9 cellular contexts compared by ENCODE assay signal in the genomic region with DNA sequence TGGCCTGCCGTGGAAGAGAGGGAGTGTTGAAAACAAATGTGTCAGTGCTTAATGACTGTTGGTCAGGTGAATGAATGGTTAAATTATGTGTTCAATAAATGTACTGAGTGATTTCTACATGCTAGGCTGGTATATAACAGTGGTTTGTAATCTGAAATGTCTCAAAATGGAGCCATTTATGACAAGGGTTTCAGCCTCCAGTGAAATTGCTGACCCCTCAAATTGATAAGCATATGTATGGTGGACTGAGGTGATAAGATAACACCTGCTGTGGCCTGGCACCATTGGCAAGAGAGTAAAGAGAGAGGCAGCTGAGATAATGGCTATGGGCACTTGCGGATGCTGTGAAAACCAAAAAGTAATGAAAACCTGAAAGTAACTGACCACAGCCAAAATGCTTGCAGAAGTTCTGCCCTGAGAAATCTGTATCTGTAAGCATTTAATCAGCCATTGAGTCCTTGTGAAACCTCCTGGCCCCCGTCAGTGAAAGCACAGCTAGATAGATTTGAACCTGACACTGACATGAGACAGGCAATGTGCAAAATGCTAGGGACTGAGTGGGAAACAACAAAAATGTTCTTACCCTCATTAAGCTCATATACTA. TPM values are rescaled to one million over a fixed set of nuclear protein-coding genes. Genes with fewer than 3 reads are reported as not detected.
DNase-seq lines count a peak whose midpoint lies in the region; ATAC-seq, FAIRE-seq and TF ChIP-seq lines count a peak whose summit lies in the region.
"Had no signal": no experiment of that assay in that cellular context is flagged by ENCODE, and none has a peak within 500 bp of the region (broad histone marks: within the 10 kb centered on the region; RNA-seq: fewer than 3 reads in every experiment).

No MANE protein-coding gene starts in this region.

- ATAC-seq in A549, result no peak
- ATAC-seq in GM19043 (IDR thresholded peaks at IDR 0.05; ENCODE audit: low read depth, unreplicated experiment), result peak; percentile 29
- peak; percentile 27 for ATAC-seq in HG03060 (IDR thresholded peaks at IDR 0.05; ENCODE audit: low read depth, unreplicated experiment)
- no peak for ATAC-seq in psoas muscle
- ATAC-seq in gastrocnemius medialis, result no peak
- ATAC-seq: activated CD8-positive, alpha-beta memory T cell treated with anti-CD3 and anti-CD28 coated beads, Interleukin-2, amount 10 ng/mL, durations not matched to agents 7 days and 5 days had no signal

- intact Hi-C loops in psoas muscle (cut with DNase I) (no loop called here), gastrocnemius medialis (cut with DNase I; ENCODE audit: low total_unique reads) (no loop called here), prostate gland (cut with DNase I) (no loop called here)

- H3K9me3 ChIP-seq in A549 (no peaks in the 10 kb centered on the region), SJCRH30 (replicated peaks) (no peaks in the 10 kb centered on the region), psoas muscle (no peaks in the 10 kb centered on the region), gastrocnemius medialis (no peaks in the 10 kb centered on the region), prostate gland (no peaks in the 10 kb centered on the region)

- no peak for TF ChIP-seq RAD21 in A549 (conservative IDR thresholded peaks at IDR 0.05 in 1 of 2, IDR thresholded peaks at IDR 0.05 in 1 of 2)

- WGBS in A549 (ENCODE audit: missing lambda C conversion rate), result 88% methylated on average over 3 of the region's 3 CpGs
- 70 to 80% (median 74%) methylated on average over 3 of the region's 3 CpGs for WGBS in psoas muscle, 3 donors
- WGBS in prostate gland, result 79% methylated on average over 3 of the region's 3 CpGs

- H3K36me3 ChIP-seq in SJCRH30 (peaks cover 13% of the 10 kb centered on the region), psoas muscle (ENCODE audit: insufficient read depth in 1 of 2, low read depth in 1 of 2) (no peaks in the 10 kb centered on the region), gastrocnemius medialis (no peaks in the 10 kb centered on the region), prostate gland (no peaks in the 10 kb centered on the region)

- POLR2A ChIA-PET in A549 (lab: Yijun Ruan, JAX), result no interaction called here

- H3K4me3 ChIP-seq in A549 (no peak overlapping the region), SJCRH30 (no peak overlapping the region), psoas muscle (no peak overlapping the region), gastrocnemius medialis (no peak overlapping the region), prostate gland (no peak overlapping the region)

- peaks cover 9% of the 10 kb centered on the region; the same call in 2 of the 3 replicates for H3K4me1 ChIP-seq in A549
- H3K4me1 ChIP-seq in SJCRH30, result peaks cover 30% of the 10 kb centered on the region
- no peaks in the 10 kb centered on the region for H3K4me1 ChIP-seq in psoas muscle
- H3K4me1 ChIP-seq in gastrocnemius medialis, result peaks cover 0 to 3% of the 10 kb centered on the region in 2 donors
- H3K4me1 ChIP-seq in prostate gland (replicated peaks), result no peaks in the 10 kb centered on the region

- no peak overlapping the region for H3K4me2 ChIP-seq in A549

- CTCF ChIA-PET in A549 (lab: Yijun Ruan, JAX), result interaction anchor here (0.5 to 1.0 kb wide), 4 partner anchors 8 to 207 kb away, joined by 3 to 5 read pairs (median 3); no protein-coding TSS in a partner anchor

- no peak overlapping the region for H3K27ac ChIP-seq in A549
- peak overlapping the region; percentile 94 for H3K27ac ChIP-seq in SJCRH30
- no peak overlapping the region for H3K27ac ChIP-seq in psoas muscle
- H3K27ac ChIP-seq in gastrocnemius medialis, result no peak overlapping the region
- no peak overlapping the region for H3K27ac ChIP-seq in prostate gland

- in situ Hi-C loops in gastrocnemius medialis (cut with MboI; ENCODE audit: low sequenced_read_pairs in 4 of 4), result no loop called here

- no peak for DNase-seq in A549 (ENCODE audit: low read depth in 1 of 2, low spot score in 1 of 2)
- DNase-seq in SJCRH30, result peak in 1 of 2 experiments; percentile 59
- DNase-seq in psoas muscle, result no peak
- no peak for DNase-seq in gastrocnemius medialis
- no peak for DNase-seq in NCI-H526 (lab: John Stamatoyannopoulos, UW)
- DNase-seq in prostate gland (ENCODE audit: low spot score), result no peak
- DNase-seq: activated CD8-positive, alpha-beta memory T cell treated with anti-CD3 and anti-CD28 coated beads, Interleukin-2, amount 10 ng/mL, durations not matched to agents 7 days and 5 days had no signal

- H3K27me3 ChIP-seq in SJCRH30 (no peaks in the 10 kb centered on the region), psoas muscle (ENCODE audit: insufficient read depth in 3 of 3, low read length in 2 of 3) (peaks cover 0 to 18% (median 11%) of the 10 kb centered on the region in 3 donors), gastrocnemius medialis (peaks cover 16 to 19% (median 17%) of the 10 kb centered on the region in 3 donors), prostate gland (replicated peaks; ENCODE audit: insufficient read depth) (no peaks in the 10 kb centered on the region)

- TF ChIP-seq CTCF in A549 (IDR thresholded peaks at IDR 0.05), result no peak
- no peak for TF ChIP-seq CTCF in psoas muscle (IDR thresholded peaks at IDR 0.05)
- no peak for TF ChIP-seq CTCF in gastrocnemius medialis (IDR thresholded peaks at IDR 0.05 in 4 of 5, conservative IDR thresholded peaks at IDR 0.05 in 1 of 5)
- no peak for TF ChIP-seq CTCF in prostate gland (IDR thresholded peaks at IDR 0.05)

- no peak for TF ChIP-seq EP300 in A549 (IDR thresholded peaks at IDR 0.05)

- TF ChIP-seq POLR2A in A549 (IDR thresholded peaks at IDR 0.05; ENCODE audit: low read length) (no peak), gastrocnemius medialis (IDR thresholded peaks at IDR 0.05) (no peak), prostate gland (IDR thresholded peaks at IDR 0.05) (no peak)

- no peak for FAIRE-seq in A549 (lab: Jason Lieb, UNC)

TF ChIP-seq in A549, 52 proteins besides CTCF, POLR2A, EP300 and RAD21:
- TF ChIP-seq E2F6 (IDR thresholded peaks at IDR 0.05; ENCODE audit: borderline replicate concordance, low read depth) (no peak), ZSCAN20 (CRISPR knock-in tag; IDR thresholded peaks at IDR 0.05) (no peak), MAFK (IDR thresholded peaks at IDR 0.05; ENCODE audit: partially characterized antibody) (peak; percentile 69)

RNA-seq across cellular contexts. Expression of gene BCAT1, which starts 1.4 kb away (rescaled TPM):
- 14.6 and 18.0 TPM in 2 replicates for polyA plus RNA-seq in A549 (2011; rRNA removed)
- 1.8 and 2.1 TPM in 2 replicates for polyA plus RNA-seq in A549 (2012; cell fraction: cytosol; rRNA removed)
- 1.1 and 1.8 TPM in 2 replicates for polyA plus RNA-seq in A549 (2012; cell fraction: nucleus; rRNA removed)
- polyA plus RNA-seq in A549 (2017; fragmentation: RNase III; extraction: RNeasy Plus Mini Kit Qiagen cat#74134 plus additional on column Dnase treatment), result 10.4 to 12.2 TPM (median 10.5 TPM) in 3 replicates
- polyA minus RNA-seq in A549 (2011; rRNA and poly(A)+ RNA removed), result 26.2 and 30.2 TPM in 2 replicates
- 231 and 239 TPM in 2 replicates for total RNA-seq in SJCRH30 (2014; rRNA removed; shearing (Covaris generic))
- total RNA-seq in psoas muscle, result 1 to 10 TPM; 2.7 to 3.8 (median 3.3) TPM
- 1 to 10 TPM in 1 of 3 donors, under 1 TPM in 2; 0.30 to 1.2 (median 0.32) TPM for polyA plus RNA-seq in psoas muscle
- 1 to 10 TPM; 1.6 to 7.5 (median 3.9) TPM for total RNA-seq in gastrocnemius medialis
- total RNA-seq in prostate gland, result 10 to 100 TPM in 1 of 2 donors, under 1 TPM in 1; 0.59 to 43.1 TPM

Comparison
In these comparisons a context has a peak if more than half of its experiments do, and no peak if none do; other contexts are left out.
1. ATAC-seq: peak in GM19043 (single experiment) and HG03060 (single experiment); none in A549 (0 of 2), psoas muscle (0 of 4) and gastrocnemius medialis (0 of 2).